ENCODE assay signal across 1 cellular context in genomic region chr11:88332851-88333250, GRCh38.
TF ChIP-seq lines count a peak whose summit lies in the region.

No MANE protein-coding gene starts in this region.

TF ChIP-seq in IMR-90, 13 proteins besides CTCF, POLR2A, EP300 and RAD21:
- TF ChIP-seq MXI1 (IDR thresholded peaks at IDR 0.05; ENCODE audit: borderline replicate concordance, low read depth, low read length) (no peak), RCOR1 (IDR thresholded peaks at IDR 0.05; ENCODE audit: insufficient replicate concordance, low read length) (no peak), CEBPB (IDR thresholded peaks at IDR 0.05; ENCODE audit: low read depth, low read length) (peak; percentile 35; the same call in 1 of the 2 replicates)
